19 cellular contexts compared by ENCODE assay signal in genomic region chr12:84986586-84986985, GRCh38. TPM values are rescaled to one million over a fixed set of nuclear protein-coding genes. Genes with fewer than 3 reads are reported as not detected.
DNase-seq lines count a peak whose midpoint lies in the region; ATAC-seq and TF ChIP-seq lines count a peak whose summit lies in the region.
"Had no signal": no experiment of that assay in that cellular context is flagged by ENCODE, and none has a peak within 500 bp of the region (broad histone marks: within the 10 kb centered on the region; RNA-seq: fewer than 3 reads in every experiment).

No MANE protein-coding gene starts in this region.

- TF ChIP-seq EP300 in SK-N-SH (IDR thresholded peaks at IDR 0.05; ENCODE audit: borderline replicate concordance in 1 of 2, low read depth in 1 of 2, low read length in 1 of 2): no peak

- H3K27ac ChIP-seq in SK-N-SH (ENCODE audit: low read depth in 2 of 2, low read length in 1 of 2) (no peak overlapping the region), endodermal cell (ENCODE audit: low read depth, low read length) (peak overlapping the region; percentile 30), left ventricle myocardium inferior (replicated peaks) (no peak overlapping the region)
- H3K27ac ChIP-seq: parathyroid adenoma had no signal

- no peaks in the 10 kb centered on the region for H3K79me2 ChIP-seq in SK-N-SH (ENCODE audit: insufficient read depth)
- H3K79me2 ChIP-seq: parathyroid adenoma had no signal

- H3K9me3 ChIP-seq in SK-N-SH: no peaks in the 10 kb centered on the region
- H3K9me3 ChIP-seq in endodermal cell (ENCODE audit: control insufficient read depth, low read length): no peaks in the 10 kb centered on the region
- H3K9me3 ChIP-seq in skeletal muscle satellite cell (replicated peaks; ENCODE audit: low read length): no peaks in the 10 kb centered on the region
- no peaks in the 10 kb centered on the region for H3K9me3 ChIP-seq in left ventricle myocardium inferior (replicated peaks)

- POLR2A ChIA-PET in SK-N-SH (lab: Yijun Ruan, JAX): no interaction called here

- H3K36me3 Mint-ChIP-seq in endodermal cell (ENCODE audit: low read depth): no peaks in the 10 kb centered on the region
- H3K36me3 Mint-ChIP-seq: CD8-positive, alpha-beta memory T cell had no signal

- intact Hi-C loops in left ventricle myocardium inferior (cut with micrococcal nuclease): no loop called here

- no peaks in the 10 kb centered on the region for H3K27me3 Mint-ChIP-seq in endodermal cell (ENCODE audit: insufficient read depth)
- H3K27me3 Mint-ChIP-seq: CD8-positive, alpha-beta memory T cell had no signal

- no peaks in the 10 kb centered on the region for H3K27me3 ChIP-seq in SK-N-SH (ENCODE audit: insufficient read depth)
- H3K27me3 ChIP-seq in endodermal cell (ENCODE audit: control insufficient read depth, insufficient read depth, low read length, poor library complexity, severe bottlenecking): no peaks in the 10 kb centered on the region
- no peaks in the 10 kb centered on the region for H3K27me3 ChIP-seq in skeletal muscle satellite cell (ENCODE audit: control insufficient read depth, insufficient read depth, low read length)
- no peaks in the 10 kb centered on the region for H3K27me3 ChIP-seq in left ventricle myocardium inferior (ENCODE audit: low read depth)

- H3K4me2 ChIP-seq in SK-N-SH (no peak overlapping the region), skeletal muscle satellite cell (ENCODE audit: low read length) (peak overlapping the region; percentile 26)

- H3K27ac Mint-ChIP-seq in endodermal cell: no peak overlapping the region
- H3K27ac Mint-ChIP-seq: activated T-cell treated with anti-CD3 and anti-CD28 coated beads, Interleukin-2, amount 50 U/mL, for 72 hours; CD8-positive, alpha-beta memory T cell had no signal

- CTCF ChIA-PET in SK-N-SH (lab: Yijun Ruan, JAX): no interaction called here

- no peak overlapping the region for H2AFZ ChIP-seq in SK-N-SH (ENCODE audit: low read depth)
- H2AFZ ChIP-seq: parathyroid adenoma had no signal

- H3K36me3 ChIP-seq in SK-N-SH (replicated peaks in 1 of 2; ENCODE audit: control insufficient read depth in 1 of 2, insufficient read depth in 2 of 2, low read length in 1 of 2): no peaks in the 10 kb centered on the region
- H3K36me3 ChIP-seq in endodermal cell (ENCODE audit: control insufficient read depth, insufficient read depth, low read length): no peaks in the 10 kb centered on the region
- no peaks in the 10 kb centered on the region for H3K36me3 ChIP-seq in skeletal muscle satellite cell (ENCODE audit: insufficient read depth, low read length)
- no peaks in the 10 kb centered on the region for H3K36me3 ChIP-seq in left ventricle myocardium inferior

- peaks cover 6% of the 10 kb centered on the region for H3K4me1 Mint-ChIP-seq in endodermal cell
- H3K4me1 Mint-ChIP-seq: CD8-positive, alpha-beta memory T cell had no signal

- no peaks in the 10 kb centered on the region for H3K9me3 Mint-ChIP-seq in endodermal cell
- H3K9me3 Mint-ChIP-seq: activated T-cell treated with anti-CD3 and anti-CD28 coated beads, Interleukin-2, amount 50 U/mL, for 72 hours had no signal

- TF ChIP-seq CTCF in SK-N-SH (IDR thresholded peaks at IDR 0.05) (no peak), endodermal cell (conservative IDR thresholded peaks at IDR 0.05) (no peak), left ventricle myocardium inferior (IDR thresholded peaks at IDR 0.05; ENCODE audit: borderline replicate concordance) (no peak)

- H3F3A ChIP-seq in SK-N-SH (replicated peaks; ENCODE audit: insufficient read depth): no peaks in the 10 kb centered on the region

- ATAC-seq in SK-N-SH treated with all-trans-retinoic acid at 6 μM for 48 hours (peak; percentile 51; the same call in 1 of the 3 replicates), HG02973 (IDR thresholded peaks at IDR 0.05; ENCODE audit: unreplicated experiment) (no peak), GM19452 (IDR thresholded peaks at IDR 0.05; ENCODE audit: unreplicated experiment) (no peak)
- ATAC-seq: activated T-cell treated with anti-CD3 and anti-CD28 coated beads, Interleukin-2, amount 50 U/mL, for 72 hours had no signal

- no peak for DNase-seq in SK-N-SH
- peak; percentile 39 to 44 for DNase-seq in NCI-H446 (lab: John Stamatoyannopoulos, UW)
- DNase-seq in endodermal cell: no peak
- no peak for DNase-seq in left ventricle myocardium inferior
- DNase-seq: activated CD4-positive, alpha-beta T cell treated with anti-CD3 and anti-CD28 coated beads for 48 hours; activated T-cell treated with anti-CD3 and anti-CD28 coated beads, Interleukin-2, amount 50 U/mL, for 72 hours; CD8-positive, alpha-beta memory T cell; cerebellar nuclear complex; glutamatergic neuron; islet precursor cell; KBM-7; NCI-H1930 had no signal

- WGBS in SK-N-SH (ENCODE audit: low lambda C conversion rate): 51% methylated on average over 3 of the region's 3 CpGs
- 67 to 85% methylated on average over 2 to 3 of the region's 3 CpGs for WGBS in endodermal cell (ENCODE audit: insufficient coverage in 1 of 2, insufficient read length in 1 of 2), 2 experiments

- no peak for TF ChIP-seq RAD21 in SK-N-SH (IDR thresholded peaks at IDR 0.05; ENCODE audit: low read length)

- H3K4me3 Mint-ChIP-seq in endodermal cell: no peak overlapping the region
- H3K4me3 Mint-ChIP-seq: activated T-cell treated with anti-CD3 and anti-CD28 coated beads, Interleukin-2, amount 50 U/mL, for 72 hours; CD8-positive, alpha-beta memory T cell had no signal

- H3K4me3 ChIP-seq in SK-N-SH (ENCODE audit: low read depth in 2 of 2, low read length in 1 of 2) (no peak overlapping the region), endodermal cell (ENCODE audit: low read length) (no peak overlapping the region), skeletal muscle satellite cell (ENCODE audit: low read length) (no peak overlapping the region), left ventricle myocardium inferior (no peak overlapping the region)

- H3K4me1 ChIP-seq in SK-N-SH (ENCODE audit: control insufficient read depth in 1 of 2, insufficient read depth in 2 of 2, low read depth in 1 of 2, low read length in 1 of 2) (no peaks in the 10 kb centered on the region), endodermal cell (ENCODE audit: control insufficient read depth, insufficient read depth, low read length) (no peaks in the 10 kb centered on the region), skeletal muscle satellite cell (ENCODE audit: control insufficient read depth, insufficient read depth, low read length) (no peaks in the 10 kb centered on the region), left ventricle myocardium inferior (no peaks in the 10 kb centered on the region)
- H3K4me1 ChIP-seq: parathyroid adenoma had no signal

- H3K9me2 ChIP-seq in SK-N-SH: no peaks in the 10 kb centered on the region

- no peak overlapping the region for H3K9ac ChIP-seq in SK-N-SH
- H3K9ac ChIP-seq in endodermal cell (ENCODE audit: extremely low read depth, low read length, poor library complexity, severe bottlenecking): no peak overlapping the region
- H3K9ac ChIP-seq in skeletal muscle satellite cell (ENCODE audit: low read depth, low read length): no peak overlapping the region
- H3K9ac ChIP-seq: parathyroid adenoma had no signal

- no peaks in the 10 kb centered on the region for H4K20me1 ChIP-seq in SK-N-SH (ENCODE audit: insufficient read depth)

TF ChIP-seq in SK-N-SH treated with all-trans-retinoic acid at 6 μM for 48 hours, 23 proteins besides CTCF, POLR2A, EP300 and RAD21:
- TF ChIP-seq TCF4 (CRISPR knock-in tag; IDR thresholded peaks at IDR 0.05; ENCODE audit: borderline replicate concordance) (no peak), ZNF565 (CRISPR knock-in tag; conservative IDR thresholded peaks at IDR 0.05; ENCODE audit: low read depth) (no peak), ZNF70 (CRISPR knock-in tag; IDR thresholded peaks at IDR 0.05) (no peak), ZC3H10 (CRISPR knock-in tag; IDR thresholded peaks at IDR 0.05) (no peak)

TF ChIP-seq in SK-N-SH, 30 proteins besides CTCF, POLR2A, EP300 and RAD21:
- TF ChIP-seq MXI1 (IDR thresholded peaks at IDR 0.05; ENCODE audit: low read depth, low read length): no peak
- no peak for TF ChIP-seq TCF12 (IDR thresholded peaks at IDR 0.05)

RNA-seq across cellular contexts. Expression of gene TSPAN19, which starts 49.5 kb away (rescaled TPM):
- polyA plus RNA-seq in SK-N-SH (2012; rRNA removed): 0.05 and 0.06 TPM in 2 replicates
- polyA plus RNA-seq in SK-N-SH (2012; cell fraction: cytosol; rRNA removed): 0.08 TPM in 1 of 2 replicates, not detected in the other
- polyA plus RNA-seq in SK-N-SH (2012; cell fraction: nucleus; rRNA removed): 0.27 and 0.38 TPM in 2 replicates
- total RNA-seq in endodermal cell (not detected), left ventricle myocardium inferior (0.33 TPM)
- 2.1 TPM for polyA plus RNA-seq in endodermal cell (2013, experiment 1 of 2)
- 2.3 TPM for polyA plus RNA-seq in endodermal cell (2013, experiment 2 of 2)
- 1.3 TPM in 1 of 2 replicates, not detected in the other for total RNA-seq in skeletal muscle satellite cell (2012; rRNA removed)
- total RNA-seq: activated T-cell treated with anti-CD3 and anti-CD28 coated beads, Interleukin-2, amount 50 U/mL, for 72 hours; CD8-positive, alpha-beta memory T cell; T-helper 2 cell treated with Interferon-gamma antibody and Interleukin-4, amounts not matched to agents 100 ng/mL and 5 ng/mL, for 36 hours had no signal
- polyA plus RNA-seq: adipose tissue; CD8-positive, alpha-beta memory T cell had no signal

RNA-seq across cellular contexts. Expression of gene LRRIQ1, which starts 49.6 kb away (rescaled TPM):
- 0.39 and 0.67 TPM in 2 replicates for polyA plus RNA-seq in SK-N-SH (2012; rRNA removed)
- 0.54 and 0.70 TPM in 2 replicates for polyA plus RNA-seq in SK-N-SH (2012; cell fraction: cytosol; rRNA removed)
- polyA plus RNA-seq in SK-N-SH (2012; cell fraction: nucleus; rRNA removed): 0.94 and 1.8 TPM in 2 replicates
- total RNA-seq in endodermal cell: 1 to 10 TPM; 2.9 to 6.2 TPM
- 7.9 TPM for polyA plus RNA-seq in endodermal cell (2013, experiment 1 of 2)
- polyA plus RNA-seq in endodermal cell (2013, experiment 2 of 2): 8.3 TPM
- 0.25 and 0.44 TPM in 2 replicates for total RNA-seq in skeletal muscle satellite cell (2012; rRNA removed)
- total RNA-seq in left ventricle myocardium inferior: 0.22 TPM
- total RNA-seq: activated T-cell treated with anti-CD3 and anti-CD28 coated beads, Interleukin-2, amount 50 U/mL, for 72 hours; T-helper 2 cell treated with Interferon-gamma antibody and Interleukin-4, amounts not matched to agents 100 ng/mL and 5 ng/mL, for 36 hours had no signal
- polyA plus RNA-seq: CD8-positive, alpha-beta memory T cell had no signal

Comparison
In these comparisons a context has a peak if more than half of its experiments do, and no peak if none do; other contexts are left out.
1. DNase-seq: peak in NCI-H446 (2 of 2); none in SK-N-SH (single experiment), endodermal cell (single experiment) and left ventricle myocardium inferior (single experiment).